ENCODE assay signal across 24 cellular contexts in the genomic region with DNA sequence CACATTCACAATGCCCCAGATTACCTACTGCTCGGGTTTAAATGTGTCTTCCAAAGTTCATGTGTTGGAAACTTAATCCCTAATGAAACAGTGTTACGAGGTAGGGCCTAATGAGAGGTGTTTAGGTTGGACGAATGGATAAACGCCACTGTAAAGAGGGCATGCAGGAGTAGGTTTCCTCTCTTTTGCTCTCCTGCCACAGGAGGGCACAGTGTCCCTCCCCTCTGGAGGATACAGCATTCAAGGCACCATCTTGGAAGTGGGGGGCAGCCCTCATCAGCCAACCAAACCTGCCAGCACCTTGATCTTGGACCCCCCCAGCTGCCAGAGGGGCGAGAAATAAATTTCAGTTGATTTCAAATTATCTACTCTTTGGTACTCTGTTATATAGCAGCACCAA.
DNase-seq lines count a peak whose midpoint lies in the region; ATAC-seq and TF ChIP-seq lines count a peak whose summit lies in the region.
"Had no signal": no experiment of that assay in that cellular context is flagged by ENCODE, and none has a peak within 500 bp of the region (broad histone marks: within the 10 kb centered on the region; RNA-seq: fewer than 3 reads in every experiment).

No MANE protein-coding gene starts in this region.

- no peak overlapping the region for H4K8ac ChIP-seq in mesendoderm (ENCODE audit: low read depth, low read length)

- H2BK5ac ChIP-seq in mesendoderm (ENCODE audit: low read length), result no peak overlapping the region

- no peaks in the 10 kb centered on the region for H4K20me1 ChIP-seq in Loucy (ENCODE audit: insufficient read depth, low read length, poor library complexity, severe bottlenecking)
- H4K20me1 ChIP-seq: BLaER1 treated with 17β-estradiol and CSF1 and Interleukin-3, amounts not matched to agents 10 nM and 100 nM had no signal

- 0 out of 2 replicates have a peak, but pooled peaks cover 3% of the 10 kb centered on the region for H3K9me2 ChIP-seq in Loucy (replicated peaks; ENCODE audit: low read depth, low read length)

- H3K18ac ChIP-seq in mesendoderm (ENCODE audit: low read length), result no peak overlapping the region

- no peaks in the 10 kb centered on the region for H3K4me1 ChIP-seq in Loucy (ENCODE audit: insufficient read depth, low read length, poor library complexity, severe bottlenecking)
- no peaks in the 10 kb centered on the region for H3K4me1 ChIP-seq in mesendoderm (ENCODE audit: control insufficient read depth, low read depth, low read length)
- H3K4me1 ChIP-seq: gastrocnemius medialis had no signal

- no peaks in the 10 kb centered on the region for H3K36me3 ChIP-seq in Loucy (ENCODE audit: insufficient read depth, low read length)
- no peaks in the 10 kb centered on the region for H3K36me3 ChIP-seq in brain microvascular endothelial cell (replicated peaks)
- no peaks in the 10 kb centered on the region for H3K36me3 ChIP-seq in mesendoderm (ENCODE audit: control insufficient read depth, insufficient read depth, low read length)
- H3K36me3 ChIP-seq: BLaER1 treated with 17β-estradiol and CSF1 and Interleukin-3, amounts not matched to agents 10 nM and 100 nM; gastrocnemius medialis; neutrophil had no signal

- in situ Hi-C loops in brain microvascular endothelial cell (cut with HindIII; ENCODE audit: low pct_ligation_motif_present, low sequenced_read_pairs) (no loop called here), KBM-7 (cut with MboI; ENCODE audit: low pct_unique_long_range_greater_than_20kb, low sequenced_read_pairs) (no loop called here)

- no peak overlapping the region for H2BK15ac ChIP-seq in mesendoderm (replicated peaks; ENCODE audit: low read depth)

- no CpG with 5 or more reads among the region's 5 CpGs for WGBS in mesendoderm (ENCODE audit: extremely low coverage, insufficient coverage, low lambda C conversion rate)

- H3K27me3 ChIP-seq in Loucy (ENCODE audit: insufficient read depth, low read length, poor library complexity, severe bottlenecking), result no peaks in the 10 kb centered on the region
- no peaks in the 10 kb centered on the region for H3K27me3 ChIP-seq in brain microvascular endothelial cell (replicated peaks)
- H3K27me3 ChIP-seq in mesendoderm (ENCODE audit: insufficient read depth, low read length, poor library complexity), result no peaks in the 10 kb centered on the region
- H3K27me3 ChIP-seq: BLaER1 treated with 17β-estradiol and CSF1 and Interleukin-3, amounts not matched to agents 10 nM and 100 nM; gastrocnemius medialis; neutrophil had no signal

- H3K23ac ChIP-seq in mesendoderm (ENCODE audit: low read length), result no peak overlapping the region

- H3K79me2 ChIP-seq in Loucy (ENCODE audit: insufficient read depth, low read length), result no peaks in the 10 kb centered on the region
- no peaks in the 10 kb centered on the region for H3K79me2 ChIP-seq in mesendoderm (ENCODE audit: control insufficient read depth, insufficient read depth, low read length)

- H3K9ac ChIP-seq in Loucy (ENCODE audit: low read depth, low read length, poor library complexity, severe bottlenecking), result no peak overlapping the region
- H3K9ac ChIP-seq in mesendoderm (ENCODE audit: low read length), result no peak overlapping the region
- H3K9ac ChIP-seq: BLaER1 treated with 17β-estradiol and CSF1 and Interleukin-3, amounts not matched to agents 10 nM and 100 nM had no signal

- no peak overlapping the region for H2BK120ac ChIP-seq in mesendoderm (ENCODE audit: low read depth, low read length)

- no peak overlapping the region for H2AK5ac ChIP-seq in mesendoderm (ENCODE audit: low read length)

- no peak for ATAC-seq in HG02798 (IDR thresholded peaks at IDR 0.05; ENCODE audit: poor library complexity, unreplicated experiment)
- ATAC-seq: gastrocnemius medialis; K562; left colon; mucosa of descending colon; stimulated activated effector memory CD8-positive, alpha-beta T cell treated with anti-CD3 and anti-CD28 coated beads, Interleukin-12 subunit alpha, Interleukin-12 subunit beta, amount 100 ng/mL, for 72 hours had no signal

- H3F3A ChIP-seq in Loucy (ENCODE audit: low read depth), result no peaks in the 10 kb centered on the region

- H3K4me3 ChIP-seq in Loucy (ENCODE audit: low read length, poor library complexity, severe bottlenecking) (no peak overlapping the region), brain microvascular endothelial cell (ENCODE audit: low read depth, low read length) (no peak overlapping the region), mesendoderm (ENCODE audit: low read length) (no peak overlapping the region)
- H3K4me3 ChIP-seq: BLaER1 treated with 17β-estradiol and CSF1 and Interleukin-3, amounts not matched to agents 10 nM and 100 nM; coronary artery; gastrocnemius medialis; K562; mucosa of descending colon had no signal

- DNase-seq in DMS53 (lab: John Stamatoyannopoulos, UW), result peak; percentile 21
- DNase-seq in DMS53 treated with DMSO at 0.1 percent for 48 hours (lab: John Stamatoyannopoulos, UW; ENCODE audit: unreplicated experiment), result no peak
- DNase-seq in brain microvascular endothelial cell, result no peak
- DNase-seq in mesendoderm, result peak; percentile 5
- no peak for DNase-seq in activated CD8-positive, alpha-beta memory T cell treated with anti-CD3 and anti-CD28 coated beads, Interleukin-2, amount 50 U/mL, for 4 hours
- no peak for DNase-seq in KBM-7
- DNase-seq: activated CD4-positive, alpha-beta T cell treated with anti-CD3 and anti-CD28 coated beads, Interleukin-2, amount 50 U/mL, for 48 hours; activated naive CD4-positive, alpha-beta T cell treated with anti-CD3 and anti-CD28 coated beads for 36 hours; activated T-cell treated with anti-CD3 and anti-CD28 coated beads, Interleukin-2, amount 50 U/mL, for 1 hour; gastrocnemius medialis; left colon; mucosa of descending colon; NCI-H1105; NCI-H2107; RPMI8226; stimulated activated CD4-positive, alpha-beta T cell treated with anti-CD3 and anti-CD28 coated beads, Interleukin-15, amount 100 ng/mL, for 24 hours had no signal

- H3K79me1 ChIP-seq in mesendoderm (ENCODE audit: low read length), result no peaks in the 10 kb centered on the region

- H3K56ac ChIP-seq in mesendoderm (ENCODE audit: low read length), result no peak overlapping the region

- no peak overlapping the region for H3K4ac ChIP-seq in mesendoderm (ENCODE audit: low read depth, low read length)

- TF ChIP-seq CTCF in Loucy (conservative IDR thresholded peaks at IDR 0.05; ENCODE audit: low read length), result 0 out of 2 replicates have a peak, but pooled peaks have one; percentile 12
- TF ChIP-seq CTCF in brain microvascular endothelial cell (IDR thresholded peaks at IDR 0.05; ENCODE audit: low read depth, low read length, missing control alignments), result peak; percentile 37

- H3K4me2 ChIP-seq in Loucy (ENCODE audit: low read depth, low read length, poor library complexity, severe bottlenecking) (no peak overlapping the region), mesendoderm (ENCODE audit: low read length) (no peak overlapping the region)
- H3K4me2 ChIP-seq: BLaER1 treated with 17β-estradiol and CSF1 and Interleukin-3, amounts not matched to agents 10 nM and 100 nM had no signal

- no peaks in the 10 kb centered on the region for H3K9me3 ChIP-seq in Loucy (ENCODE audit: insufficient read depth, low read depth, low read length)
- H3K9me3 ChIP-seq: gastrocnemius medialis, mucosa of descending colon, neutrophil had no signal

- H3K27ac ChIP-seq in brain microvascular endothelial cell, result no peak overlapping the region
- H3K27ac ChIP-seq in mesendoderm (ENCODE audit: low read depth, low read length), result no peak overlapping the region
- H3K27ac ChIP-seq: 22Rv1; BLaER1 treated with 17β-estradiol and CSF1 and Interleukin-3, amounts not matched to agents 10 nM and 100 nM; coronary artery; gastrocnemius medialis; neutrophil had no signal

- no peak overlapping the region for H2AFZ ChIP-seq in Loucy (ENCODE audit: low read length)

- no peak overlapping the region for H4K5ac ChIP-seq in mesendoderm (ENCODE audit: low read length)

Comparison
In these comparisons a context has a peak if more than half of its experiments do, and no peak if none do; other contexts are left out.
1. DNase-seq: peak in DMS53 (single experiment) and mesendoderm (single experiment); none in DMS53 treated with DMSO at 0.1 percent for 48 hours (single experiment), brain microvascular endothelial cell (single experiment), activated CD8-positive, alpha-beta memory T cell treated with anti-CD3 and anti-CD28 coated beads, Interleukin-2, amount 50 U/mL, for 4 hours (single experiment) and KBM-7 (single experiment).